Comparison of ENCODE assay signal across 23 cellular contexts in genomic region chr7:142602756-142603155, GRCh38.
DNase-seq lines count a peak whose midpoint lies in the region; ATAC-seq, FAIRE-seq and TF ChIP-seq lines count a peak whose summit lies in the region.
"Had no signal": no experiment of that assay in that cellular context is flagged by ENCODE, and none has a peak within 500 bp of the region (broad histone marks: within the 10 kb centered on the region; RNA-seq: fewer than 3 reads in every experiment).

No MANE protein-coding gene starts in this region.

- H3K36me3 ChIP-seq in SJCRH30 (no peaks in the 10 kb centered on the region), kidney (ENCODE audit: control insufficient read depth in 1 of 2, insufficient read depth in 2 of 2, low read length in 2 of 2) (no peaks in the 10 kb centered on the region)

- H3K4me3 Mint-ChIP-seq in natural killer cell, result no peak overlapping the region
- H3K4me3 Mint-ChIP-seq: activated CD8-positive, alpha-beta T cell treated with anti-CD3 and anti-CD28 coated beads, Interleukin-2, amount 10 ng/mL, durations not matched to agents 7 days and 5 days; CD4-positive, CD25-positive, alpha-beta regulatory T cell; immature natural killer cell; natural killer cell treated with Interleukin-12 subunit alpha and Interleukin-12 subunit beta and Interleukin-15 and Interleukin-18, amount 100 ng/mL, for 72 hours; T-helper 1 cell treated with Interleukin-12 subunit alpha and Interleukin-12 subunit beta and Interleukin-4 antibody, amounts not matched to agents 30 μg/mL and 1 μg/mL, for 36 hours; WTC11 had no signal

- H3K4me3 ChIP-seq in SJCRH30 (no peak overlapping the region), kidney (ENCODE audit: low read length in 2 of 2) (no peak overlapping the region)
- H3K4me3 ChIP-seq: lung had no signal

- intact Hi-C loops in Right ventricle myocardium superior (cut with DNase I) (no loop called here), left cardiac atrium (cut with DNase I) (no loop called here), kidney (cut with DNase I) (no loop called here), natural killer cell (cut with micrococcal nuclease) (no loop called here)

- FAIRE-seq in kidney (lab: Jason Lieb, UNC), result no peak
- FAIRE-seq: bronchial epithelial cell, GM19239, H54 had no signal

- H3K9me3 ChIP-seq in SJCRH30 (replicated peaks), result no peaks in the 10 kb centered on the region
- H3K9me3 ChIP-seq in kidney (ENCODE audit: control insufficient read depth in 1 of 2, low read length in 2 of 2), result no peaks in the 10 kb centered on the region

- H3K27ac ChIP-seq in SJCRH30 (no peak overlapping the region), kidney (ENCODE audit: low read depth in 2 of 2, low read length in 2 of 2) (no peak overlapping the region)

- DNase-seq in Right ventricle myocardium superior (peak; percentile 48), left cardiac atrium (no peak), SJCRH30 (peak; percentile 10 to 32), myocyte (ENCODE audit: low read depth) (peak; percentile 52), NCI-H2171 treated with DMSO at 0.1 percent for 48 hours (lab: John Stamatoyannopoulos, UW) (no peak), kidney (no peak), COR-L47 (lab: John Stamatoyannopoulos, UW) (no peak), natural killer cell (no peak)
- DNase-seq: activated CD8-positive, alpha-beta T cell treated with anti-CD3 and anti-CD28 coated beads, Interleukin-2, amount 10 ng/mL, durations not matched to agents 7 days and 5 days; activated T-cell treated with anti-CD3 and anti-CD28 coated beads, Interleukin-2, amount 50 U/mL, for 48 hours; CD4-positive, CD25-positive, alpha-beta regulatory T cell; DMS79; immature natural killer cell; MM.1S; NCI-H2029; NCI-H510A had no signal

- no peaks in the 10 kb centered on the region for H3K36me3 Mint-ChIP-seq in natural killer cell
- H3K36me3 Mint-ChIP-seq: immature natural killer cell; natural killer cell treated with Interleukin-12 subunit alpha and Interleukin-12 subunit beta and Interleukin-15 and Interleukin-18, amount 100 ng/mL, for 72 hours; WTC11 had no signal

- ATAC-seq in Right ventricle myocardium superior (ENCODE audit: poor library complexity) (peak; percentile 74), left cardiac atrium (no peak), natural killer cell (no peak)
- ATAC-seq: activated CD8-positive, alpha-beta T cell treated with anti-CD3 and anti-CD28 coated beads, Interleukin-2, amount 10 ng/mL, durations not matched to agents 7 days and 5 days; natural killer cell treated with Interleukin-12 subunit alpha and Interleukin-12 subunit beta and Interleukin-15 and Interleukin-18, amount 100 ng/mL, for 72 hours; WTC11 had no signal

- no peak overlapping the region for H3K9ac ChIP-seq in kidney (ENCODE audit: low read length in 2 of 2)

- peaks cover 0 to 5% of the 10 kb centered on the region in 2 donors for H3K4me1 Mint-ChIP-seq in natural killer cell

- no peaks in the 10 kb centered on the region for H3K4me1 ChIP-seq in SJCRH30
- H3K4me1 ChIP-seq in kidney (ENCODE audit: control insufficient read depth in 1 of 2, insufficient read depth in 1 of 2, low read depth in 1 of 2, low read length in 2 of 2), result no peaks in the 10 kb centered on the region

- no peaks in the 10 kb centered on the region; the same call in 1 of the 2 replicates for H3K27me3 ChIP-seq in SJCRH30

- peaks cover 0 to 3% of the 10 kb centered on the region in 2 donors for H3K27me3 Mint-ChIP-seq in natural killer cell (ENCODE audit: low read depth in 2 of 2)
- H3K27me3 Mint-ChIP-seq: CD4-positive, CD25-positive, alpha-beta regulatory T cell had no signal

- TF ChIP-seq CTCF in kidney (IDR thresholded peaks at IDR 0.05; ENCODE audit: borderline replicate concordance, extremely low read depth, insufficient read depth) (no peak), natural killer cell (IDR thresholded peaks at IDR 0.05) (no peak)

- no peak overlapping the region for H3K27ac Mint-ChIP-seq in natural killer cell
- H3K27ac Mint-ChIP-seq: activated CD8-positive, alpha-beta T cell treated with anti-CD3 and anti-CD28 coated beads, Interleukin-2, amount 10 ng/mL, durations not matched to agents 7 days and 5 days; CD4-positive, CD25-positive, alpha-beta regulatory T cell; immature natural killer cell; natural killer cell treated with Interleukin-12 subunit alpha and Interleukin-12 subunit beta and Interleukin-15 and Interleukin-18, amount 100 ng/mL, for 72 hours; T-helper 1 cell treated with Interleukin-12 subunit alpha and Interleukin-12 subunit beta and Interleukin-4 antibody, amounts not matched to agents 30 μg/mL and 1 μg/mL, for 36 hours; WTC11 had no signal

- H3K9me3 Mint-ChIP-seq in natural killer cell, result no peaks in the 10 kb centered on the region
- H3K9me3 Mint-ChIP-seq: CD4-positive, CD25-positive, alpha-beta regulatory T cell; immature natural killer cell; natural killer cell treated with Interleukin-12 subunit alpha and Interleukin-12 subunit beta and Interleukin-15 and Interleukin-18, amount 100 ng/mL, for 72 hours; T-helper 1 cell treated with Interleukin-12 subunit alpha and Interleukin-12 subunit beta and Interleukin-4 antibody, amounts not matched to agents 30 μg/mL and 1 μg/mL, for 36 hours; WTC11 had no signal

Comparison
In these comparisons a context has a peak if more than half of its experiments do, and no peak if none do; other contexts are left out.
1. DNase-seq: peak in Right ventricle myocardium superior (single experiment), SJCRH30 (2 of 2) and myocyte (single experiment); none in left cardiac atrium (single experiment), NCI-H2171 treated with DMSO at 0.1 percent for 48 hours (single experiment), kidney (single experiment), COR-L47 (single experiment) and natural killer cell (single experiment).